Comparison of ENCODE assay signal across 18 cellular contexts in the genomic region with DNA sequence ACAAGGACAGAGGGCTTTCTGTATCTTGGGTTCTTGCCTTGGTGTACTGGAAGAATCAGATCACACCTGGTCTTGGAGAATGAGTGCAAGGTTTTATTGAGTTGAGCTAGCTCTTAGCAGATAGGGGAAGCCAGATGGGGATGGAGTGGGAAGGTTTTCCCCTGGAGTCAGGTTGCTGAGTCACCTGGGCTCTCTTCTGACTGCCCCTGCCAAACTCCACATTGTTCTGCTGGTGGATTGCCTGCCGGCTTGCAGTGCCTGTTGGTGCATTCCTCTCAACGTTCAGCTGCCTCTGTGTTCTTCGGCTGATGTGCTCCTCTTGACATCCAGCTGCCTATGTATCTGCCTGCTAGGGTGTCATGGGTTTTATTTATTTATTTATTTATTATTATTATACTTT.
"Had no signal": no experiment of that assay in that cellular context is flagged by ENCODE, and none has a peak within 500 bp of the region (broad histone marks: within the 10 kb centered on the region; RNA-seq: fewer than 3 reads in every experiment).

No MANE protein-coding gene starts in this region.

- H3K36me3 Mint-ChIP-seq: naive thymus-derived CD8-positive, alpha-beta T cell; stimulated activated naive B cell treated with anti-CD40 and anti-IgM and Interleukin-4, amounts not matched to agents 10 μg/mL and 1 μg/mL and 100 μg/mL, for 72 hours had no signal

- DNase-seq: colonic mucosa; dermis blood vessel endothelial cell; heart right ventricle; left colon; mucosa of descending colon; naive thymus-derived CD8-positive, alpha-beta T cell; spleen; stimulated activated CD4-positive, alpha-beta T cell treated with anti-CD3 and anti-CD28 coated beads, Interleukin-15, amount 100 ng/mL, for 24 hours; stimulated activated CD4-positive, alpha-beta T cell treated with anti-CD3 and anti-CD28 coated beads, Interleukin-1b, Interleukin-23, amount 100 ng/mL, for 48 hours; stimulated activated CD4-positive, alpha-beta T cell treated with anti-CD3 and anti-CD28 coated beads, Interleukin-4, amount 100 ng/mL, for 24 hours; stimulated activated naive B cell treated with anti-CD40 and anti-IgM and Interleukin-4, amounts not matched to agents 10 μg/mL and 1 μg/mL and 100 μg/mL, for 72 hours; stimulated activated naive CD8-positive, alpha-beta T cell treated with anti-CD3 and anti-CD28 coated beads, Interleukin-15, amount 100 ng/mL, for 72 hours; substantia nigra; transverse colon had no signal

- H3K4me1 ChIP-seq: colonic mucosa, heart right ventricle, spleen, transverse colon had no signal

- H3K4me3 ChIP-seq: colonic mucosa, heart right ventricle, mucosa of descending colon, spleen, thoracic aorta, transverse colon had no signal

- H3K36me3 ChIP-seq: colonic mucosa, heart right ventricle, spleen, thoracic aorta, transverse colon had no signal

- H3K27me3 Mint-ChIP-seq: naive thymus-derived CD8-positive, alpha-beta T cell; stimulated activated naive B cell treated with anti-CD40 and anti-IgM and Interleukin-4, amounts not matched to agents 10 μg/mL and 1 μg/mL and 100 μg/mL, for 72 hours; stimulated activated naive CD8-positive, alpha-beta T cell treated with anti-CD3 and anti-CD28 coated beads, Interleukin-15, amount 100 ng/mL, for 72 hours had no signal

- H3K27me3 ChIP-seq: colonic mucosa, heart right ventricle, spleen, transverse colon had no signal

- H3K4me1 Mint-ChIP-seq: stimulated activated naive B cell treated with anti-CD40 and anti-IgM and Interleukin-4, amounts not matched to agents 10 μg/mL and 1 μg/mL and 100 μg/mL, for 72 hours; stimulated activated naive CD8-positive, alpha-beta T cell treated with anti-CD3 and anti-CD28 coated beads, Interleukin-15, amount 100 ng/mL, for 72 hours had no signal

- ATAC-seq: heart right ventricle; left colon; mucosa of descending colon; naive thymus-derived CD8-positive, alpha-beta T cell; sciatic nerve; stimulated activated naive B cell treated with anti-CD40 and anti-IgM and Interleukin-4, amounts not matched to agents 10 μg/mL and 1 μg/mL and 100 μg/mL, for 72 hours; stimulated activated naive CD8-positive, alpha-beta T cell treated with anti-CD3 and anti-CD28 coated beads, Interleukin-15, amount 100 ng/mL, for 72 hours had no signal

- H3K27ac Mint-ChIP-seq: naive thymus-derived CD8-positive, alpha-beta T cell; stimulated activated naive B cell treated with anti-CD40 and anti-IgM and Interleukin-4, amounts not matched to agents 10 μg/mL and 1 μg/mL and 100 μg/mL, for 72 hours; stimulated activated naive CD8-positive, alpha-beta T cell treated with anti-CD3 and anti-CD28 coated beads, Interleukin-15, amount 100 ng/mL, for 72 hours had no signal

- FAIRE-seq: endothelial cell of umbilical vein, frontal cortex had no signal

- H3K9me3 ChIP-seq: colonic mucosa, thoracic aorta, transverse colon had no signal

- H3K27ac ChIP-seq: colonic mucosa, heart right ventricle, spleen, thoracic aorta, transverse colon had no signal

- H3K4me3 Mint-ChIP-seq: stimulated activated naive B cell treated with anti-CD40 and anti-IgM and Interleukin-4, amounts not matched to agents 10 μg/mL and 1 μg/mL and 100 μg/mL, for 72 hours; stimulated activated naive CD8-positive, alpha-beta T cell treated with anti-CD3 and anti-CD28 coated beads, Interleukin-15, amount 100 ng/mL, for 72 hours had no signal
